In the genomic region with DNA sequence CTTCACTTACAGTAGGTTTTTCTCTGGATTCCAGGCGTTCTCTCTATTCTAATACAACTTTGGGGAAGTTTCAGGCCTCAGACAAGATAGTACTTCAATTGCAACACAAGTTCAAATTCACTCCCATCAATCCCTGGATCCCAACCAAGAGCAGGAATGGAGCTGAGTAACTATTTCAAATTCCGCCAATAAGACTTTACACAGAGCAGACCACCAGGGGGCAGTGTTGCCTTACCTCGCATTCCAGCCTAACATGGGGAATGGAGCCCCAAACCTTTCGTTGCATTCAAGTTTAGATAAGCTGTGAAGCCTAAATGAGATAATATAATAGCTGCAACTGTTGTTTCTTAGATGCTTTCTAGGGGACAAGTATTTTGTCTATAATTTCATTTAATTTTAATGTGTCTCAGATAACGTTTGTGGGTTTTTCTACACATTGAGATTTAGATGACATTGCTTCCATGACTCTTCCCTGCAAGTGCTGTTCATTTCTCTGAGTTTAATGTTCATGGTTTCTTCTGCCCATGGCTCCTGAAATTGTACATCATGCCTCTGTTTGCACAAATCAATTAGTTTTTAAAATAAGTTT, we compare ENCODE assay signal across 8 cellular contexts.
A peak's percentile ranks its signal among the peaks of the same experiment; 100 is the strongest.
DNase-seq lines count a peak whose midpoint lies in the region; ATAC-seq and TF ChIP-seq lines count a peak whose summit lies in the region.

No MANE protein-coding gene starts in this region.

- no peaks in the 10 kb centered on the region for H3K9me3 Mint-ChIP-seq in activated CD4-positive, alpha-beta T cell treated with anti-CD3 and anti-CD28 coated beads, Interleukin-2, amount 10 ng/mL, durations not matched to agents 24 days and 14 days

- DNase-seq in AG08396 (ENCODE audit: low spot score) (peak; percentile 70), NCI-H2196 treated with DMSO at 0.1 percent for 48 hours (lab: John Stamatoyannopoulos, UW; ENCODE audit: unreplicated experiment) (peak; percentile 16), ecto neural progenitor cell (ENCODE audit: low spot score) (peak; percentile 73), medulla oblongata (ENCODE audit: extremely low spot score) (peak; percentile 79)
- peak; percentile 88 for DNase-seq in activated CD4-positive, alpha-beta T cell treated with anti-CD3 and anti-CD28 coated beads, Interleukin-2, amount 10 ng/mL, durations not matched to agents 24 days and 14 days
- peak; percentile 37 to 54 for DNase-seq in stimulated activated CD8-positive, alpha-beta memory T cell treated with anti-CD3 and anti-CD28 coated beads, Interleukin-2, amount 100 ng/mL, for 48 hours (ENCODE audit: low read depth in 2 of 2)

- TF ChIP-seq POLR2A in GM18505 (IDR thresholded peaks at IDR 0.05; ENCODE audit: borderline replicate concordance, extremely low read depth, insufficient read depth, insufficient read length) = no peak

- no peak overlapping the region for H3K27ac Mint-ChIP-seq in activated CD4-positive, alpha-beta T cell treated with anti-CD3 and anti-CD28 coated beads, Interleukin-2, amount 10 ng/mL, durations not matched to agents 24 days and 14 days

- intact Hi-C loops in activated CD4-positive, alpha-beta T cell treated with anti-CD3 and anti-CD28 coated beads, Interleukin-2, amount 10 ng/mL, durations not matched to agents 24 days and 14 days (cut with micrococcal nuclease) = loop anchor here (2.0 kb wide), 1 partner anchor 245 kb away; no protein-coding TSS in a partner anchor

- H3K4me1 Mint-ChIP-seq in activated CD4-positive, alpha-beta T cell treated with anti-CD3 and anti-CD28 coated beads, Interleukin-2, amount 10 ng/mL, durations not matched to agents 24 days and 14 days = no peaks in the 10 kb centered on the region

- H3K36me3 Mint-ChIP-seq in activated CD4-positive, alpha-beta T cell treated with anti-CD3 and anti-CD28 coated beads, Interleukin-2, amount 10 ng/mL, durations not matched to agents 24 days and 14 days (ENCODE audit: low read depth) = no peaks in the 10 kb centered on the region

- no peak overlapping the region for H3K4me3 Mint-ChIP-seq in activated CD4-positive, alpha-beta T cell treated with anti-CD3 and anti-CD28 coated beads, Interleukin-2, amount 10 ng/mL, durations not matched to agents 24 days and 14 days

- peak; percentile 89 for ATAC-seq in GM18505 (IDR thresholded peaks at IDR 0.05; ENCODE audit: unreplicated experiment)
- peak; percentile 91 for ATAC-seq in HG03025 (IDR thresholded peaks at IDR 0.05; ENCODE audit: low FRiP score, unreplicated experiment)

- H3K27me3 Mint-ChIP-seq in activated CD4-positive, alpha-beta T cell treated with anti-CD3 and anti-CD28 coated beads, Interleukin-2, amount 10 ng/mL, durations not matched to agents 24 days and 14 days = no peaks in the 10 kb centered on the region

Comparison
In these comparisons a context has a peak if more than half of its experiments do, and no peak if none do; other contexts are left out.
1. Peak in every context shown above with its lines: DNase-seq and ATAC-seq.
2. DNase-seq: peak in every context shown above with its lines; median percentile 88 in activated CD4-positive, alpha-beta T cell treated with anti-CD3 and anti-CD28 coated beads, Interleukin-2, amount 10 ng/mL, durations not matched to agents 24 days and 14 days; 79 in medulla oblongata; 73 in ecto neural progenitor cell; 70 in AG08396; 46 in stimulated activated CD8-positive, alpha-beta memory T cell treated with anti-CD3 and anti-CD28 coated beads, Interleukin-2, amount 100 ng/mL, for 48 hours; 16 in NCI-H2196 treated with DMSO at 0.1 percent for 48 hours.